Comparison of ENCODE assay signal across 8 cellular contexts in the genomic region with DNA sequence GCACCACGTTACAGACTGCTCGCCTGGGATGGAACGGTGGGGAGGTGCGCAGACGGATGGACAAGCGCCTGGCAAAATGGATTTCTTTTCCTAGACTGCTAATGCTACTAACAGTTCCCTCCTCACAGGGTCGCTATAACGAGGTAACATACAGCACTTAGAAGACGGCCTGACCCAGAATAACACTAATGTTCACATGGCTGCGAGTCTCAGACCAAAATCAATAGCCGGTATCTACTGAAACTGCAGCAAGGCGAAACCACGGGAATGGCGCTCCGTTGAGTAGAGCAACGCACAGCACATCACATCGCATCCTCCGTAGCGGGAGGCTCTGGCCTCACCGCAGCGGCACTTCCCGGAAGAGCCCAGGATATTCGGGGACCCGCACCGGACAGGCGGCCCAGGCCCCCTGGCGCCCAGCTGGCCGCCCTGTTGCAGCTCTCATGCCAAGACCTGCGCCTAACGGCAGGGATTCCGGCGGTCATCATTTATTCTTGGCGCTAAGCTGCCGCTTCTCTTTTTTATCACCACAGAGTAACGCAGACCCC. TPM values are rescaled to one million over a fixed set of nuclear protein-coding genes. Genes with fewer than 3 reads are reported as not detected.
DNase-seq lines count a peak whose midpoint lies in the region; ATAC-seq, FAIRE-seq and TF ChIP-seq lines count a peak whose summit lies in the region.

No MANE protein-coding gene starts in this region.

- CTCF ChIA-PET in RWPE1 (lab: Yijun Ruan, JAX): interaction anchor here (0.6 to 1.3 kb wide), 5 partner anchors 10 to 390 kb away, joined by 3 to 4 read pairs (median 3); no protein-coding TSS in a partner anchor

- ATAC-seq in GM19372 (IDR thresholded peaks at IDR 0.05; ENCODE audit: low read depth, unreplicated experiment): peak; percentile 32
- peak; percentile 45 for ATAC-seq in HG03432 (IDR thresholded peaks at IDR 0.05; ENCODE audit: unreplicated experiment)

- 3 to 7% (median 3%) methylated on average over 34 to 35 of the region's 35 CpGs for WGBS in small intestine, 3 donors

- no peak for TF ChIP-seq CTCF in RWPE1 (conservative IDR thresholded peaks at IDR 0.05; ENCODE audit: low read depth)
- TF ChIP-seq CTCF in astrocyte of the cerebellum (IDR thresholded peaks at IDR 0.05; ENCODE audit: low read depth, low read length, missing control alignments): no peak

- H3K36me3 ChIP-seq in small intestine (ENCODE audit: control insufficient read depth in 2 of 2, insufficient read depth in 2 of 2, low read length in 2 of 2): peaks cover 7 to 8% of the 10 kb centered on the region in 2 donors

- in situ Hi-C loops in astrocyte of the cerebellum (cut with HindIII; ENCODE audit: low sequenced_read_pairs): no loop called here

- H3K4me3 ChIP-seq in astrocyte of the cerebellum (ENCODE audit: low read depth, low read length): peak overlapping the region; percentile 58
- peak overlapping the region; percentile 38 for H3K4me3 ChIP-seq in iPS-18c (ENCODE audit: insufficient read depth, low read depth, low read length)
- H3K4me3 ChIP-seq in small intestine (ENCODE audit: low read depth in 1 of 2, low read length in 2 of 2): peak overlapping the region; percentile 33 to 56

- H3K4me1 ChIP-seq in small intestine (ENCODE audit: control insufficient read depth in 2 of 2, insufficient read depth in 1 of 2, low read depth in 1 of 2, low read length in 1 of 2): no peaks in the 10 kb centered on the region

- POLR2A ChIA-PET in RWPE1 (lab: Yijun Ruan, JAX; ENCODE audit: low non-redundant PET): no interaction called here

- H3K27me3 ChIP-seq in small intestine (ENCODE audit: control insufficient read depth in 2 of 2, insufficient read depth in 2 of 2, low read length in 2 of 2): no peaks in the 10 kb centered on the region

- H3K27ac ChIP-seq in RWPE1 (peak overlapping the region; percentile 85), small intestine (ENCODE audit: low read depth in 1 of 2, low read length in 1 of 2) (peak overlapping the region in 1 of 2 donors; percentile 88)

- no peak for FAIRE-seq in small intestine (lab: Jason Lieb, UNC)

- H3K9me3 ChIP-seq in iPS-18c (ENCODE audit: control insufficient read depth, insufficient read depth, low read length) (peaks cover 3% of the 10 kb centered on the region), small intestine (ENCODE audit: control insufficient read depth, low read depth) (no peaks in the 10 kb centered on the region)

- DNase-seq in DMS114 treated with DMSO at 0.1 percent for 48 hours (lab: John Stamatoyannopoulos, UW; ENCODE audit: unreplicated experiment) (peak; percentile 34), RWPE1 (ENCODE audit: low spot score) (peak; percentile 37), astrocyte of the cerebellum (ENCODE audit: low read depth) (peak; percentile 33), small intestine (peak; percentile 17), cortex of kidney (lab: John Stamatoyannopoulos, UW) (no peak)

RNA-seq across cellular contexts. Expression of gene VPS26C, which starts 46.6 kb away (rescaled TPM):
- polyA plus RNA-seq in small intestine: 10 to 100 TPM; 28.2 to 48.1 (median 43.4) TPM
